ENCODE assay signal across 8 cellular contexts in the genomic region with DNA sequence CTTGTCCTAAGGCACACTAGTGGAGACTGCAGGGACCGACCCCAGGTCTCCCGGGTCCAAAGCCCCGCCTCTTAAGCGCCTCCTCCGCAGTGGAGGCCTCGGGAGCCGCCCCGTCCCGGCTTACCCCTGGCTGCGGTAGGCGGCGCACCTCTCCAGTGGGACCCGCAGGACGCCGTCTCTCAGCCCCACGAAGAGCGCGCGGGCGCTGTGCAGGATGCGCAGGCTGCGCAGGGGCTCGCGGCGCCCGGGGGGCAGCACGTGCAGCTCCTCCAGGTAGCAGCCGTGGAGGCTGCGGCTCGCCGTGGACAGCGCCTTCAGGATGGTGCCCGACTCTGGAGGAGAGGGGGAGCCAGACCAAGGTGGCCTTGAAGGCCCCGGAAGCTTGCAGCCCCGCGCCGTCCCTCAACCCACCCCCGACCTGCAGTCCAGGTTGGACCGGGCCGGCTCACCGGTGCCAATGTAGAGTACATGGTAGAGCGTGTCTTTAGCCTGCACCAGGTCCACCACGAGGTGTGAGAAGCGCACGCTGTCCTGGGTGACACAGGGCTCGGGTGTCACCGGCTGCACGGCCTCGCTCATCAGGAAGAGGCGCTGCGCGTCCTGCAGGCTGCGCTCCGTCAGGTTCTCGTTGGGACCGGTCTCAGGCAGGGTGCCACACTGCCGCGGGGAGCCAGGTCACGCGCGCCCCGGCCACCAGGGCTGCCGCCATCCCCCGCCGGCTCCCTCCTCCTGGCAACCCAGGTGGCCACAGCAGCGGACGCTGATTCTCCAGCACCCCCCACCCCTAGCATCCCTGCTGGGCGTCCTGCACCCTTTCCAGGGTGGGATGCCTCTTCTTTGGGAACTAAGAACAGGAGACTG.
DNase-seq lines count a peak whose midpoint lies in the region; ATAC-seq, FAIRE-seq and TF ChIP-seq lines count a peak whose summit lies in the region.

No MANE protein-coding gene starts in this region.

- CTCF ChIA-PET in K562 (lab: Yijun Ruan, JAX; ENCODE audit: low intra/inter-chr PET ratio) = interaction anchor here (0.6 kb wide), 1 partner anchor 1522 kb away, joined by 3 read pairs; no protein-coding TSS in a partner anchor

- H4K12ac ChIP-seq in trophoblast cell (ENCODE audit: low read depth, low read length) = no peak overlapping the region

- H3K4me1 ChIP-seq in K562 (replicated peaks in 1 of 2; ENCODE audit: control insufficient read depth in 2 of 2, insufficient read depth in 2 of 2, low read length in 2 of 2) (peaks cover 0 to 9% of the 10 kb centered on the region in 2 experiments; a peak in 3 of 5 replicates), trophoblast cell (ENCODE audit: control insufficient read depth in 1 of 2, insufficient read depth in 2 of 2, low read length in 2 of 2) (no peaks in the 10 kb centered on the region)

- H3K36me3 ChIP-seq in K562 (ENCODE audit: control insufficient read depth, insufficient read depth, low read length) (no peaks in the 10 kb centered on the region), trophoblast cell (ENCODE audit: control insufficient read depth in 1 of 2, insufficient read depth in 2 of 2, low read length in 2 of 2) (no peaks in the 10 kb centered on the region)

- peak in 1 of 2 experiments; percentile 39; a peak in 1 of 4 replicates for TF ChIP-seq RAD21 in K562 (CRISPR knock-in tag; conservative IDR thresholded peaks at IDR 0.05 in 1 of 2, IDR thresholded peaks at IDR 0.05 in 1 of 2)

- no peak overlapping the region for H3K23ac ChIP-seq in trophoblast cell (ENCODE audit: low read length)

- no TSS peak for BruUV-seq in K562 (replicated peaks; lab: Mats Ljungman, UMichigan)

- ATAC-seq in GM18868 (IDR thresholded peaks at IDR 0.05; ENCODE audit: unreplicated experiment) = peak; percentile 41
- ATAC-seq in K562 = peak; percentile 98
- ATAC-seq in HG02852 (IDR thresholded peaks at IDR 0.05; ENCODE audit: unreplicated experiment) = no peak

- DNase-seq in HL-60 (ENCODE audit: low read depth in 1 of 2, low spot score in 1 of 2) (peak; percentile 18 to 34), K562 (ENCODE audit: extremely low read depth in 1 of 4, low spot score in 3 of 4) (peak; percentile 55 to 81 (median 76)), trophoblast cell (peak in 1 of 2 donors; percentile 49), T1000 (lab: John Stamatoyannopoulos, UW) (no peak), NCI-H345 treated with DMSO at 0.1 percent for 48 hours (lab: John Stamatoyannopoulos, UW; ENCODE audit: unreplicated experiment) (no peak), NCI-H2196 (lab: John Stamatoyannopoulos, UW; ENCODE audit: unreplicated experiment) (no peak)

- peaks cover 21% of the 10 kb centered on the region for H3K27me3 ChIP-seq in HL-60 (ENCODE audit: insufficient read depth, poor library complexity, severe bottlenecking)
- peaks cover 11 to 55% of the 10 kb centered on the region in 2 experiments; a peak in 4 of 5 replicates for H3K27me3 ChIP-seq in K562 (ENCODE audit: control insufficient read depth in 2 of 2, insufficient read depth in 2 of 2, low read length in 2 of 2)
- peaks cover 5% of the 10 kb centered on the region for H3K27me3 ChIP-seq in trophoblast cell (ENCODE audit: insufficient read depth, low read length)

- H2BK120ac ChIP-seq in trophoblast cell (ENCODE audit: insufficient read depth, low read length, poor library complexity) = no peak overlapping the region

- no peak for TF ChIP-seq POLR2A in K562 (conservative IDR thresholded peaks at IDR 0.05)

- H2AFZ ChIP-seq in K562 (ENCODE audit: low read depth, low read length) (peak overlapping the region; percentile 68; the same call in 1 of the 2 replicates), trophoblast cell (ENCODE audit: insufficient read depth, low read length, poor library complexity) (no peak overlapping the region)

- H3K9me1 ChIP-seq in K562 (ENCODE audit: control insufficient read depth, insufficient read depth, low read length) = no peaks in the 10 kb centered on the region

- H2AK5ac ChIP-seq in trophoblast cell (ENCODE audit: low read length) = no peak overlapping the region

- no peak for TF ChIP-seq EP300 in K562 (IDR thresholded peaks at IDR 0.05; ENCODE audit: low read length)

- H3K4ac ChIP-seq in trophoblast cell (ENCODE audit: low read depth, low read length) = no peak overlapping the region

- H3K79me1 ChIP-seq in trophoblast cell (ENCODE audit: low read length) = no peaks in the 10 kb centered on the region

- no peak overlapping the region for H3K18ac ChIP-seq in trophoblast cell (ENCODE audit: low read length)

- H3K79me2 ChIP-seq in K562 (ENCODE audit: control insufficient read depth, insufficient read depth, low read length) (no peaks in the 10 kb centered on the region), trophoblast cell (ENCODE audit: control insufficient read depth, insufficient read depth, low read length, poor library complexity) (no peaks in the 10 kb centered on the region)

- H3K27ac ChIP-seq in HL-60 (replicated peaks) (no peak overlapping the region), K562 (ENCODE audit: extremely low read depth, low read depth, low read length) (no peak overlapping the region), trophoblast cell (ENCODE audit: low read depth, low read length) (no peak overlapping the region)

- H3K4me2 ChIP-seq in K562 (ENCODE audit: insufficient read depth, low read length) (peak overlapping the region; percentile 60), trophoblast cell (ENCODE audit: low read length) (peak overlapping the region; percentile 47)

- no peak overlapping the region for H3K9ac ChIP-seq in K562 (ENCODE audit: insufficient read depth in 1 of 2, low read depth in 2 of 2, low read length in 2 of 2)
- no peak overlapping the region for H3K9ac ChIP-seq in trophoblast cell (ENCODE audit: low read length)

- in situ Hi-C loops in K562 (cut with MboI) = no loop called here

- H3K9me3 ChIP-seq in K562 (replicated peaks; ENCODE audit: control insufficient read depth, insufficient read depth, low read depth, low read length) (no peaks in the 10 kb centered on the region), trophoblast cell (ENCODE audit: insufficient read depth, low read depth, low read length) (peaks cover 4% of the 10 kb centered on the region)

- H4K8ac ChIP-seq in trophoblast cell (ENCODE audit: low read depth, low read length) = no peak overlapping the region

- H4K20me1 ChIP-seq in K562 (replicated peaks; ENCODE audit: control insufficient read depth, insufficient read depth, low read length) = no peaks in the 10 kb centered on the region

- POLR2A ChIA-PET in K562 (lab: Yijun Ruan, JAX) = no interaction called here

- TF ChIP-seq CTCF in HL-60 (IDR thresholded peaks at IDR 0.05; ENCODE audit: insufficient read depth, low read length) (no peak), K562 (IDR thresholded peaks at IDR 0.05 in 2 of 3, conservative IDR thresholded peaks at IDR 0.05 in 1 of 3; ENCODE audit: insufficient read depth in 2 of 3, low read depth in 1 of 3, low read length in 3 of 3) (peak; percentile 28 to 63 (median 34); a peak in 4 of 6 replicates)

- H3K4me3 ChIP-seq in HL-60 (replicated peaks; ENCODE audit: insufficient read depth, low read length) = peak overlapping the region; percentile 27
- no peak overlapping the region; the same call in 1 of the 2 replicates for H3K4me3 ChIP-seq in K562
- peak overlapping the region; percentile 33 for H3K4me3 ChIP-seq in trophoblast cell (ENCODE audit: low read depth, low read length)

- H4K91ac ChIP-seq in trophoblast cell (ENCODE audit: low read depth, low read length) = no peak overlapping the region

- H2BK5ac ChIP-seq in trophoblast cell (ENCODE audit: low read depth, low read length, poor library complexity) = no peak overlapping the region

- intact Hi-C loops in K562 (cut with micrococcal nuclease) = loop anchor here (10.0 kb wide), 1 partner anchor 167 kb away; no protein-coding TSS in a partner anchor

- no peak overlapping the region for H3K14ac ChIP-seq in trophoblast cell (ENCODE audit: low read length)

- 3% methylated on average over 20 of the region's 68 CpGs for WGBS in K562 (ENCODE audit: insufficient coverage, low coverage, missing lambda C conversion rate)
- WGBS in trophoblast cell (ENCODE audit: extremely low coverage, insufficient coverage, insufficient read length) = no CpG with 5 or more reads among the region's 68 CpGs

- H2BK12ac ChIP-seq in trophoblast cell (ENCODE audit: low read length) = no peak overlapping the region

- FAIRE-seq in K562 (lab: Jason Lieb, UNC) = no peak

TF ChIP-seq in K562, 482 proteins besides CTCF, POLR2A, EP300 and RAD21 (continues in another document):
- TF ChIP-seq PTBP1 (IDR thresholded peaks at IDR 0.05; ENCODE audit: low read depth, low read length) (no peak), NFE2L1 (tag; IDR thresholded peaks at IDR 0.05; ENCODE audit: borderline replicate concordance, low read depth) (no peak), CXXC5 (CRISPR knock-in tag; IDR thresholded peaks at IDR 0.05) (peak; percentile 38; the same call in 1 of the 2 replicates)
- TF ChIP-seq, protein P1, sequence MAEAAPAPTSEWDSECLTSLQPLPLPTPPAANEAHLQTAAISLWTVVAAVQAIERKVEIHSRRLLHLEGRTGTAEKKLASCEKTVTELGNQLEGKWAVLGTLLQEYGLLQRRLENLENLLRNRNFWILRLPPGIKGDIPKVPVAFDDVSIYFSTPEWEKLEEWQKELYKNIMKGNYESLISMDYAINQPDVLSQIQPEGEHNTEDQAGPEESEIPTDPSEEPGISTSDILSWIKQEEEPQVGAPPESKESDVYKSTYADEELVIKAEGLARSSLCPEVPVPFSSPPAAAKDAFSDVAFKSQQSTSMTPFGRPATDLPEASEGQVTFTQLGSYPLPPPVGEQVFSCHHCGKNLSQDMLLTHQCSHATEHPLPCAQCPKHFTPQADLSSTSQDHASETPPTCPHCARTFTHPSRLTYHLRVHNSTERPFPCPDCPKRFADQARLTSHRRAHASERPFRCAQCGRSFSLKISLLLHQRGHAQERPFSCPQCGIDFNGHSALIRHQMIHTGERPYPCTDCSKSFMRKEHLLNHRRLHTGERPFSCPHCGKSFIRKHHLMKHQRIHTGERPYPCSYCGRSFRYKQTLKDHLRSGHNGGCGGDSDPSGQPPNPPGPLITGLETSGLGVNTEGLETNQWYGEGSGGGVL (CRISPR knock-in tag; IDR thresholded peaks at IDR 0.05) = no peak

Comparison
In these comparisons a context has a peak if more than half of its experiments do, and no peak if none do; other contexts are left out.
1. DNase-seq: peak in HL-60 (2 of 2) and K562 (4 of 4); none in T1000 (single experiment), NCI-H345 treated with DMSO at 0.1 percent for 48 hours (single experiment) and NCI-H2196 (single experiment).